12 cellular contexts compared by ENCODE assay signal in the genomic region with DNA sequence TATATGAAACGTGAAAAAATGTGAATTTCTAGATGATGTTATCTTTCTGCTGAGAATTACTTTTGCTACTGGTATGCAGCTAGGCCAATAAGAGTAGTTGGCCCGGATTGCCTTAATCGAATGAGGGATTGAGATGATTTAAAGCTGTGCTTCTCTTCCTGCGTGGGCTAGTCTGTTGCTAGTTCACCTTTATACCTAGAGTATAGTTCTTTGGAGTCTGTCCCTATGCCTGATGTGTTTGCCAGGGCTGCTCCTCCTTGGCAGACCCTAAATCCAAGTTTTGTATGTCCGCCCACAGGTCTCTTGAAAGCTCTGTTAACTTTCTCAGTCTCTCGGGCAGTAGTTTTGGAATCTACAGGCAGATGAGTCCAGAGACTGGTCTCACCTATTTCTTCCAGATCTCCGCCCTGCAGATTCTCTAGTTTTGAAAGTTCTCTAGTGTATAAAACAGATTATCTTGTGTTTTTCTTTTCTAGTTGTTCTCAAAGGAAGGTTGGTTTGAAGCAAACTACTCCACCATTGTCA.
DNase-seq lines count a peak whose midpoint lies in the region; ATAC-seq lines count a peak whose summit lies in the region.
"Had no signal": no experiment of that assay in that cellular context is flagged by ENCODE, and none has a peak within 500 bp of the region (broad histone marks: within the 10 kb centered on the region; RNA-seq: fewer than 3 reads in every experiment).

No MANE protein-coding gene starts in this region.

- peaks cover 51% of the 10 kb centered on the region for H3K36me3 Mint-ChIP-seq in dendritic cell treated with granulocyte-macrophage colony-stimulating factor and Interleukin-4, amounts not matched to agents 40 ng/mL and 50 ng/mL, for 4 days (ENCODE audit: low read depth)
- peaks cover 64% of the 10 kb centered on the region for H3K36me3 Mint-ChIP-seq in stimulated activated memory B cell treated with anti-CD40 and anti-IgM and Interleukin-4, amounts not matched to agents 10 μg/mL and 1 μg/mL and 100 μg/mL, for 72 hours

- ATAC-seq in GM19023 (IDR thresholded peaks at IDR 0.05; ENCODE audit: unreplicated experiment) = peak; percentile 28
- ATAC-seq in HG03039 (IDR thresholded peaks at IDR 0.05; ENCODE audit: unreplicated experiment) = peak; percentile 16
- peak; percentile 42 for ATAC-seq in stimulated activated memory B cell treated with anti-CD40 and anti-IgM and Interleukin-4, amounts not matched to agents 10 μg/mL and 1 μg/mL and 100 μg/mL, for 72 hours
- ATAC-seq in sciatic nerve = no peak

- H3K4me3 Mint-ChIP-seq in dendritic cell treated with granulocyte-macrophage colony-stimulating factor and Interleukin-4, amounts not matched to agents 40 ng/mL and 50 ng/mL, for 4 days = peak overlapping the region; percentile 41
- H3K4me3 Mint-ChIP-seq in stimulated activated memory B cell treated with anti-CD40 and anti-IgM and Interleukin-4, amounts not matched to agents 10 μg/mL and 1 μg/mL and 100 μg/mL, for 72 hours = peak overlapping the region; percentile 53
- H3K4me3 Mint-ChIP-seq: neural progenitor cell had no signal

- no peaks in the 10 kb centered on the region for H3K27me3 Mint-ChIP-seq in dendritic cell treated with granulocyte-macrophage colony-stimulating factor and Interleukin-4, amounts not matched to agents 40 ng/mL and 50 ng/mL, for 4 days
- H3K27me3 Mint-ChIP-seq in stimulated activated memory B cell treated with anti-CD40 and anti-IgM and Interleukin-4, amounts not matched to agents 10 μg/mL and 1 μg/mL and 100 μg/mL, for 72 hours = no peaks in the 10 kb centered on the region

- peaks cover 1% of the 10 kb centered on the region for H3K9me3 Mint-ChIP-seq in dendritic cell treated with granulocyte-macrophage colony-stimulating factor and Interleukin-4, amounts not matched to agents 40 ng/mL and 50 ng/mL, for 4 days
- H3K9me3 Mint-ChIP-seq in stimulated activated memory B cell treated with anti-CD40 and anti-IgM and Interleukin-4, amounts not matched to agents 10 μg/mL and 1 μg/mL and 100 μg/mL, for 72 hours = peaks cover 3% of the 10 kb centered on the region

- peaks cover 75% of the 10 kb centered on the region for H3K4me1 Mint-ChIP-seq in dendritic cell treated with granulocyte-macrophage colony-stimulating factor and Interleukin-4, amounts not matched to agents 40 ng/mL and 50 ng/mL, for 4 days (ENCODE audit: low read depth)
- H3K4me1 Mint-ChIP-seq in stimulated activated memory B cell treated with anti-CD40 and anti-IgM and Interleukin-4, amounts not matched to agents 10 μg/mL and 1 μg/mL and 100 μg/mL, for 72 hours = peaks cover 88% of the 10 kb centered on the region
- H3K4me1 Mint-ChIP-seq: neural progenitor cell had no signal

- peak overlapping the region; percentile 82 for H3K27ac Mint-ChIP-seq in dendritic cell treated with granulocyte-macrophage colony-stimulating factor and Interleukin-4, amounts not matched to agents 40 ng/mL and 50 ng/mL, for 4 days
- H3K27ac Mint-ChIP-seq in stimulated activated memory B cell treated with anti-CD40 and anti-IgM and Interleukin-4, amounts not matched to agents 10 μg/mL and 1 μg/mL and 100 μg/mL, for 72 hours = peak overlapping the region; percentile 55
- H3K27ac Mint-ChIP-seq: neural progenitor cell had no signal

- intact Hi-C loops in dendritic cell treated with granulocyte-macrophage colony-stimulating factor and Interleukin-4, amounts not matched to agents 40 ng/mL and 50 ng/mL, for 4 days (cut with micrococcal nuclease) = loop anchor here (5.0 kb wide), 1 partner anchor 63 kb away; the partner anchor contains the start of gene MEF2A
- intact Hi-C loops in sciatic nerve (cut with DNase I) = no loop called here

- DNase-seq in NOMO-1 treated with dmso at 0.1 percent for 144 hours (lab: John Stamatoyannopoulos, UW; ENCODE audit: unreplicated experiment) (no peak), sciatic nerve (ENCODE audit: low spot score) (no peak), NCI-H526 treated with DMSO at 0.1 percent for 48 hours (lab: John Stamatoyannopoulos, UW) (no peak)
- no peak for DNase-seq in stimulated activated CD4-positive, alpha-beta T cell treated with anti-CD3 and anti-CD28 coated beads, Interleukin-1b, Interleukin-23, amount 100 ng/mL, for 48 hours
- DNase-seq: activated CD8-positive, alpha-beta memory T cell treated with anti-CD3 and anti-CD28 coated beads, Interleukin-2, amount 50 U/mL, for 4 hours; NCI-H187 treated with DMSO at 0.1 percent for 48 hours; PC-9 had no signal
